16 cellular contexts compared by ENCODE assay signal in the genomic region with DNA sequence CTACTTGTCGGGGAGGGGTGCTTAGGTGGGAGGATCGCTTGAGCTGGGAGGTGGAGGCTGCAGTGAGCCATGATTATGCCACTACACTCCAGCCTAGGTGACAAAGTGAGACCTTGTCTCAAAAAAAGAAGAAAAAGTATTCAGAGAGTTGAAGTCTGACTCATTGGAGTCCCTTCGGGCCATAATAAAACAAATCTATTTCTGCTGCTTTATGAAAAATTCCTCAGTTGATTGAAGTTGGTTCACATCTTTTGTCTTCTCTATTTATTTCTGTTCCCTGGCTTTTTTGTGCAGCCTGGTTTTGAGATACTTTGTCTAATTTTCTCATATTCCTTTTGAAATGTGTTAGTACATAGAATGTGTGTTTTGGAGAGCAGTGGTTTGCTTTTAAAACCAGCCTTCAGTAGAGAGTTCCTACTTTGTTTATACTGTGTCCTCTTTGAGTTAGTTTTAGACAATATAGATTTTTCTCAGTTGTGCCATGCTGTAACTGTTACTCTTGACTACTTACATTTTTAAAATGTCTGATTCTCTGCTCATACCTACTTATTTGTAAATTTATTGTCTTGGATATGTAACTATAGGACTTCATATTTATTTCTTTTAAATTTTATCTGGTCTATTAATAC. TPM values are rescaled to one million over a fixed set of nuclear protein-coding genes. Genes with fewer than 3 reads are reported as not detected.
DNase-seq lines count a peak whose midpoint lies in the region; ATAC-seq and TF ChIP-seq lines count a peak whose summit lies in the region.
"Had no signal": no experiment of that assay in that cellular context is flagged by ENCODE, and none has a peak within 500 bp of the region (broad histone marks: within the 10 kb centered on the region; RNA-seq: fewer than 3 reads in every experiment).

No MANE protein-coding gene starts in this region.

- H3K4me1 ChIP-seq in endodermal cell (ENCODE audit: control insufficient read depth, insufficient read depth, low read length): no peaks in the 10 kb centered on the region
- no peaks in the 10 kb centered on the region for H3K4me1 ChIP-seq in neuronal stem cell (ENCODE audit: control insufficient read depth in 2 of 2, insufficient read depth in 1 of 2, low read depth in 1 of 2, low read length in 2 of 2)
- peaks cover 0 to 4% of the 10 kb centered on the region in 2 donors for H3K4me1 ChIP-seq in left lung

- H2BK15ac ChIP-seq in neuronal stem cell (ENCODE audit: low read length): no peak overlapping the region

- no peaks in the 10 kb centered on the region for H3K9me3 Mint-ChIP-seq in endodermal cell
- H3K9me3 Mint-ChIP-seq in osteocyte (ENCODE audit: unreplicated experiment): no peaks in the 10 kb centered on the region
- H3K9me3 Mint-ChIP-seq: activated CD4-positive, alpha-beta memory T cell treated with anti-CD3 and anti-CD28 coated beads, Interleukin-2, amount 10 ng/mL, durations not matched to agents 7 days and 5 days had no signal

- intact Hi-C loops in left lung (cut with DNase I): no loop called here

- H3K9ac ChIP-seq in endodermal cell (ENCODE audit: extremely low read depth, low read length, poor library complexity, severe bottlenecking): no peak overlapping the region
- no peak overlapping the region for H3K9ac ChIP-seq in neuronal stem cell (ENCODE audit: low read depth, low read length, poor library complexity)

- H2AFZ ChIP-seq in neuronal stem cell (ENCODE audit: low read length): no peak overlapping the region

- H2BK120ac ChIP-seq in neuronal stem cell (ENCODE audit: low read depth, low read length): no peak overlapping the region

- H3K4me3 ChIP-seq in endodermal cell (ENCODE audit: low read length) (no peak overlapping the region), neuronal stem cell (ENCODE audit: low read length in 2 of 2) (no peak overlapping the region), left lung (no peak overlapping the region)
- H3K4me3 ChIP-seq: esophagus squamous epithelium, stomach had no signal

- H3K27me3 ChIP-seq in endodermal cell (ENCODE audit: control insufficient read depth, insufficient read depth, low read length, poor library complexity, severe bottlenecking) (no peaks in the 10 kb centered on the region), neuronal stem cell (ENCODE audit: control insufficient read depth in 3 of 3, insufficient read depth in 3 of 3, low read depth in 1 of 3, low read length in 3 of 3) (no peaks in the 10 kb centered on the region), left lung (no peaks in the 10 kb centered on the region)
- H3K27me3 ChIP-seq: esophagus squamous epithelium, stomach had no signal

- H3K4ac ChIP-seq in neuronal stem cell (ENCODE audit: low read length): no peak overlapping the region

- H3K27ac Mint-ChIP-seq in endodermal cell: peak overlapping the region; percentile 39
- peak overlapping the region; percentile 90 for H3K27ac Mint-ChIP-seq in osteocyte (ENCODE audit: unreplicated experiment)
- H3K27ac Mint-ChIP-seq: activated CD4-positive, alpha-beta memory T cell treated with anti-CD3 and anti-CD28 coated beads, Interleukin-2, amount 10 ng/mL, durations not matched to agents 7 days and 5 days; B cell had no signal

- H4K8ac ChIP-seq in neuronal stem cell (ENCODE audit: low read depth, low read length): no peak overlapping the region

- H3K4me1 Mint-ChIP-seq in endodermal cell (no peaks in the 10 kb centered on the region), osteocyte (ENCODE audit: unreplicated experiment) (peaks cover 33% of the 10 kb centered on the region)

- no peak overlapping the region for H3K14ac ChIP-seq in neuronal stem cell (ENCODE audit: low read length)

- no peak overlapping the region for H4K91ac ChIP-seq in neuronal stem cell (ENCODE audit: low read depth, low read length, poor library complexity)

- peaks cover 75% of the 10 kb centered on the region for H3K36me3 ChIP-seq in endodermal cell (ENCODE audit: control insufficient read depth, insufficient read depth, low read length)
- H3K36me3 ChIP-seq in neuronal stem cell (replicated peaks in 1 of 2; ENCODE audit: control insufficient read depth in 2 of 2, insufficient read depth in 2 of 2, low read length in 2 of 2): peaks cover 0 to 100% of the 10 kb centered on the region in 2 donors
- H3K36me3 ChIP-seq in left lung: peaks cover 0 to 48% of the 10 kb centered on the region in 2 donors

- no peak overlapping the region for H3K23ac ChIP-seq in neuronal stem cell (ENCODE audit: low read depth, low read length, poor library complexity)

- peaks cover 52% of the 10 kb centered on the region for H3K36me3 Mint-ChIP-seq in endodermal cell (ENCODE audit: low read depth)
- peaks cover 45% of the 10 kb centered on the region for H3K36me3 Mint-ChIP-seq in osteocyte (ENCODE audit: unreplicated experiment)

- H3K4me3 Mint-ChIP-seq in endodermal cell: no peak overlapping the region
- H3K4me3 Mint-ChIP-seq in osteocyte (ENCODE audit: unreplicated experiment): peak overlapping the region; percentile 40
- H3K4me3 Mint-ChIP-seq: activated CD4-positive, alpha-beta memory T cell treated with anti-CD3 and anti-CD28 coated beads, Interleukin-2, amount 10 ng/mL, durations not matched to agents 7 days and 5 days; B cell had no signal

- H3K4me2 ChIP-seq in neuronal stem cell (ENCODE audit: insufficient read depth, low read length, poor library complexity, severe bottlenecking): no peak overlapping the region

- ATAC-seq in left lung (no peak), HG03457 (IDR thresholded peaks at IDR 0.05; ENCODE audit: unreplicated experiment) (no peak)
- ATAC-seq: left lobe of liver, SK-N-SH treated with all-trans-retinoic acid at 6 μM for 48 hours had no signal

- no peak overlapping the region for H3K18ac ChIP-seq in neuronal stem cell (ENCODE audit: low read length)

- H3K27me3 Mint-ChIP-seq in endodermal cell (ENCODE audit: insufficient read depth) (no peaks in the 10 kb centered on the region), osteocyte (ENCODE audit: unreplicated experiment) (no peaks in the 10 kb centered on the region)
- H3K27me3 Mint-ChIP-seq: activated CD4-positive, alpha-beta memory T cell treated with anti-CD3 and anti-CD28 coated beads, Interleukin-2, amount 10 ng/mL, durations not matched to agents 7 days and 5 days; B cell had no signal

- WGBS in endodermal cell (ENCODE audit: insufficient coverage in 1 of 2, insufficient read length in 1 of 2), 2 experiments: 98 to 100% methylated on average over 3 of the region's 3 CpGs
- WGBS in neuronal stem cell (ENCODE audit: extremely low coverage in 2 of 2, insufficient read length in 2 of 2, insufficient replicate concordance in 1 of 2), 2 donors: no CpG with 5 or more reads among the region's 3 CpGs

- H3K27ac ChIP-seq in endodermal cell (ENCODE audit: low read depth, low read length): no peak overlapping the region
- no peak overlapping the region for H3K27ac ChIP-seq in neuronal stem cell (replicated peaks; ENCODE audit: low read length)
- no peak overlapping the region for H3K27ac ChIP-seq in left lung
- H3K27ac ChIP-seq: esophagus squamous epithelium, stomach had no signal

- DNase-seq in EL: peak; percentile 42
- peak; percentile 17 for DNase-seq in RPMI7951 (ENCODE audit: low read depth)
- no peak for DNase-seq in endodermal cell
- DNase-seq in osteocyte (ENCODE audit: extremely low spot score, unreplicated experiment): no peak
- no peak for DNase-seq in neuronal stem cell (ENCODE audit: low spot score)
- DNase-seq in left lung: no peak
- DNase-seq: activated CD4-positive, alpha-beta memory T cell treated with anti-CD3 and anti-CD28 coated beads, Interleukin-2, amount 10 ng/mL, durations not matched to agents 7 days and 5 days; dermis blood vessel endothelial cell; esophagus squamous epithelium; NCI-H187 treated with DMSO at 0.1 percent for 48 hours; NCI-H510A; stomach had no signal

- H3K9me3 ChIP-seq in endodermal cell (ENCODE audit: control insufficient read depth, low read length) (no peaks in the 10 kb centered on the region), neuronal stem cell (replicated peaks in 1 of 2; ENCODE audit: control insufficient read depth in 2 of 2, insufficient read depth in 1 of 2, low read depth in 1 of 2, low read length in 2 of 2) (no peaks in the 10 kb centered on the region), left lung (no peaks in the 10 kb centered on the region)
- H3K9me3 ChIP-seq: esophagus squamous epithelium, stomach had no signal

- H2BK12ac ChIP-seq in neuronal stem cell (ENCODE audit: low read length): no peak overlapping the region

- H2BK5ac ChIP-seq in neuronal stem cell (ENCODE audit: low read length): no peak overlapping the region

- peaks cover 2% of the 10 kb centered on the region for H3K79me1 ChIP-seq in neuronal stem cell (ENCODE audit: low read depth, low read length)

- no peak for TF ChIP-seq CTCF in endodermal cell (conservative IDR thresholded peaks at IDR 0.05)
- no peak for TF ChIP-seq CTCF in osteocyte (IDR thresholded peaks at IDR 0.05)
- no peak for TF ChIP-seq CTCF in left lung (IDR thresholded peaks at IDR 0.05)

- no peak overlapping the region for H2AK5ac ChIP-seq in neuronal stem cell (ENCODE audit: low read depth, low read length)

RNA-seq across cellular contexts. Expression of gene LUC7L2, which starts 36.7 kb away (rescaled TPM):
- 46.6 and 49.1 TPM in 2 replicates for total RNA-seq in RPMI7951 (2014; rRNA removed; shearing (Covaris generic))
- total RNA-seq in endodermal cell (10 to 100 TPM; 71.0 to 76.0 TPM), osteocyte (112 and 116 TPM in 2 replicates), left lung (10 to 100 TPM; 67.2 to 76.6 TPM)
- 74.0 TPM for polyA plus RNA-seq in endodermal cell (2013, experiment 1 of 2)
- polyA plus RNA-seq in endodermal cell (2013, experiment 2 of 2): 62.3 TPM
- polyA plus RNA-seq in neuronal stem cell (2013, experiment 1 of 2): 46.0 TPM
- 46.5 TPM for polyA plus RNA-seq in neuronal stem cell (2013, experiment 2 of 2)

RNA-seq across cellular contexts. Expression of gene FMC1, which starts 55.3 kb away (rescaled TPM):
- total RNA-seq in RPMI7951 (2014; rRNA removed; shearing (Covaris generic)): 36.2 and 42.9 TPM in 2 replicates
- total RNA-seq in endodermal cell: 10 to 100 TPM; 10.8 to 17.1 TPM
- 40.8 TPM for polyA plus RNA-seq in endodermal cell (2013, experiment 1 of 2)
- 40.9 TPM for polyA plus RNA-seq in endodermal cell (2013, experiment 2 of 2)
- 8.6 and 13.5 TPM in 2 replicates for total RNA-seq in osteocyte
- polyA plus RNA-seq in neuronal stem cell (2013, experiment 1 of 2): 79.5 TPM
- 82.2 TPM for polyA plus RNA-seq in neuronal stem cell (2013, experiment 2 of 2)
- total RNA-seq in left lung: 10 to 100 TPM; 11.1 to 15.7 TPM

Comparison
In these comparisons a context has a peak if more than half of its experiments do, and no peak if none do; other contexts are left out.
1. DNase-seq: peak in EL (single experiment) and RPMI7951 (single experiment); none in endodermal cell (single experiment), osteocyte (single experiment), neuronal stem cell (single experiment) and left lung (0 of 2).